ENCODE assay signal across 17 cellular contexts in the genomic region with DNA sequence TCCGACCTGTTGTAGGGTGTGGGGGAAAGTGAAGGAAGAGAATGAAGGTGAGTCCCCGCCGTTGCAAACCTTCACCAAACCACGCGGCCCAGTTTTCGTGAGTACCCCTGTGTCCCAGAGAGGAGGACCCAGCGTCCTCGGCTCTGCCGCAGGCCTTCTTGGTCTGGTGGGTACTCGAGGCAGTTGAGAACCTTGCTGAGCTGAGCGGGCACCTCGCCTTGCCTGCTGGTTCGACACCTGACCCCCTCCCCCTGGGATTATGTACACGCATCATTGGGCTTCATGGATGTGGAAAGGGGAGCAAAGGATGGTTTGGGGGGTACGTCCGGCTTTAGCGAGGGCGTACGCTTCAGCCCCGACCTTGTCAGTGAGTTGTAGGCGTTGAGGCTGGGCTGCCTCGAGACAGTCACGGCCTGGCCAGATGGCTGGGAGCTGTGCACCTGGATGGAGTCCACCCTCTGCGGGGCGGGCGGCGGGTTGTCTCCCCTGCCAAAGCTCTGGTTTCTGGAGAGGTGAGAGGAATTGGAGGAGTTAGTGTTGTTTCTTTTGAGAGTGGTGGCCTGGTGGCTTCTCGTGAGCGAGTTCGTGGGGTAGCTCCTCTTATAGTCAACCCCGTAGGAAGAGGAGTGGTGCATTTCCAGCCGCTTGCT.
DNase-seq lines count a peak whose midpoint lies in the region; ATAC-seq, FAIRE-seq and TF ChIP-seq lines count a peak whose summit lies in the region.
"Had no signal": no experiment of that assay in that cellular context is flagged by ENCODE, and none has a peak within 500 bp of the region (broad histone marks: within the 10 kb centered on the region; RNA-seq: fewer than 3 reads in every experiment).

No MANE protein-coding gene starts in this region.

- FAIRE-seq in H1 (lab: Jason Lieb, UNC): no peak
- FAIRE-seq in kidney (lab: Jason Lieb, UNC): no peak
- FAIRE-seq: GM12891 had no signal

- no peak overlapping the region for H3K4me3 Mint-ChIP-seq in stimulated activated naive CD8-positive, alpha-beta T cell treated with anti-CD3 and anti-CD28 coated beads, Interleukin-15, amount 100 ng/mL, for 72 hours
- no peak overlapping the region for H3K4me3 Mint-ChIP-seq in stimulated activated naive B cell treated with anti-CD40 and anti-IgM and Interleukin-4, amounts not matched to agents 10 μg/mL and 1 μg/mL and 100 μg/mL, for 72 hours
- H3K4me3 Mint-ChIP-seq: CD8-positive, alpha-beta memory T cell; HFFc6 had no signal

- H3K4me1 ChIP-seq in H1 (replicated peaks in 1 of 4; ENCODE audit: control insufficient read depth in 3 of 4, insufficient read depth in 4 of 4, low read length in 3 of 4): peaks cover 1 to 24% (median 8%) of the 10 kb centered on the region in 4 experiments
- peaks cover 3 to 7% of the 10 kb centered on the region in 2 donors for H3K4me1 ChIP-seq in kidney (ENCODE audit: control insufficient read depth in 1 of 2, insufficient read depth in 1 of 2, low read depth in 1 of 2, low read length in 2 of 2)
- H3K4me1 ChIP-seq: Caco-2 had no signal

- H3K9ac ChIP-seq in H1 (replicated peaks in 1 of 4; ENCODE audit: extremely low read depth in 1 of 4, low read depth in 3 of 4, low read length in 3 of 4) (no peak overlapping the region), kidney (ENCODE audit: low read length in 2 of 2) (no peak overlapping the region)
- H3K9ac ChIP-seq: BLaER1 had no signal

- H3K18ac ChIP-seq in H1 (ENCODE audit: extremely low read depth, low read length): no peak overlapping the region

- H3K4me3 ChIP-seq in H1 (ENCODE audit: extremely low read depth in 1 of 4, insufficient read depth in 2 of 4, low read depth in 3 of 4, low read length in 4 of 4): no peak overlapping the region
- H3K4me3 ChIP-seq in kidney (ENCODE audit: low read length in 2 of 2): no peak overlapping the region
- H3K4me3 ChIP-seq: BLaER1 had no signal

- WGBS in H1 (ENCODE audit: extremely low coverage in 1 of 2, insufficient coverage in 1 of 2, insufficient read length in 1 of 2, insufficient replicate concordance in 2 of 2, low coverage in 1 of 2, low lambda C conversion rate in 2 of 2, missing lambda C conversion rate in 1 of 2), 2 experiments: 95% methylated on average over 30 of the region's 32 CpGs; no CpG with 5 or more reads in 1 of the 2 experiments

- no peaks in the 10 kb centered on the region for H3K27me3 ChIP-seq in H1 (replicated peaks in 1 of 4; ENCODE audit: control insufficient read depth in 3 of 4, extremely low read depth in 1 of 4, insufficient read depth in 3 of 4, low read length in 3 of 4)
- H3K27me3 ChIP-seq: BLaER1 had no signal

- intact Hi-C loops in kidney (cut with DNase I): no loop called here

- H3K79me1 ChIP-seq in H1 (ENCODE audit: low read depth, low read length): no peaks in the 10 kb centered on the region; the same call in 1 of the 2 replicates

- H3K14ac ChIP-seq in H1 (ENCODE audit: insufficient read length): no peak overlapping the region

- peak overlapping the region; percentile 65 to 76 for H3K27ac Mint-ChIP-seq in stimulated activated naive CD8-positive, alpha-beta T cell treated with anti-CD3 and anti-CD28 coated beads, Interleukin-15, amount 100 ng/mL, for 72 hours
- no peak overlapping the region for H3K27ac Mint-ChIP-seq in stimulated activated naive B cell treated with anti-CD40 and anti-IgM and Interleukin-4, amounts not matched to agents 10 μg/mL and 1 μg/mL and 100 μg/mL, for 72 hours
- H3K27ac Mint-ChIP-seq: CD8-positive, alpha-beta memory T cell; HFFc6 had no signal

- H2BK12ac ChIP-seq in H1 (ENCODE audit: low read depth, low read length): no peak overlapping the region

- TF ChIP-seq POLR2A in H1 (IDR thresholded peaks at IDR 0.05; ENCODE audit: control extremely low read depth in 1 of 2, low read depth in 2 of 2, low read length in 2 of 2): peak in 1 of 2 experiments; percentile 54; a peak in 2 of 3 replicates

- no peaks in the 10 kb centered on the region for H3K27me3 Mint-ChIP-seq in stimulated activated naive CD8-positive, alpha-beta T cell treated with anti-CD3 and anti-CD28 coated beads, Interleukin-15, amount 100 ng/mL, for 72 hours
- H3K27me3 Mint-ChIP-seq in stimulated activated naive B cell treated with anti-CD40 and anti-IgM and Interleukin-4, amounts not matched to agents 10 μg/mL and 1 μg/mL and 100 μg/mL, for 72 hours: no peaks in the 10 kb centered on the region
- H3K27me3 Mint-ChIP-seq: CD8-positive, alpha-beta memory T cell had no signal

- no peak for ATAC-seq in stimulated activated naive CD8-positive, alpha-beta T cell treated with anti-CD3 and anti-CD28 coated beads, Interleukin-15, amount 100 ng/mL, for 72 hours
- ATAC-seq in stimulated activated naive CD8-positive, alpha-beta T cell treated with anti-CD3 and anti-CD28 coated beads, Interleukin-15, Interleukin-2, amounts not matched to agents 100 U/mL and 50 U/mL, for 24 hours: no peak
- no peak for ATAC-seq in HG02973 (IDR thresholded peaks at IDR 0.05; ENCODE audit: unreplicated experiment)
- no peak for ATAC-seq in stimulated activated naive B cell treated with anti-CD40 and anti-IgM and Interleukin-4, amounts not matched to agents 10 μg/mL and 1 μg/mL and 100 μg/mL, for 72 hours (replicated peaks)

- no peak overlapping the region; the same call in 1 of the 2 replicates for H4K8ac ChIP-seq in H1 (ENCODE audit: extremely low read depth, insufficient read depth, low read length)

- POLR2A ChIA-PET in H1 (lab: Charles Lee; ENCODE audit: partially characterized antibody): no interaction called here

- CTCF ChIA-PET in H1 (lab: Charles Lee; ENCODE audit: partially characterized antibody): interaction anchor here (1.2 kb wide), 1 partner anchor 102 kb away, joined by 3 read pairs; no protein-coding TSS in a partner anchor

- H3K4ac ChIP-seq in H1 (replicated peaks; ENCODE audit: insufficient read length, low read depth, low read length): no peak overlapping the region

- H3K23me2 ChIP-seq in H1 (ENCODE audit: low read depth, low read length): no peaks in the 10 kb centered on the region

- TF ChIP-seq CTCF in H1 (IDR thresholded peaks at IDR 0.05; ENCODE audit: control extremely low read depth in 1 of 3, insufficient read depth in 1 of 3, low read depth in 1 of 3, low read length in 3 of 3): no peak
- TF ChIP-seq CTCF in kidney (IDR thresholded peaks at IDR 0.05; ENCODE audit: borderline replicate concordance, extremely low read depth, insufficient read depth): no peak

- no peak overlapping the region for H2BK120ac ChIP-seq in H1 (replicated peaks; ENCODE audit: low read depth, low read length)

- H4K91ac ChIP-seq in H1 (replicated peaks; ENCODE audit: insufficient read length, low read length): no peak overlapping the region

- no peak overlapping the region for H2BK5ac ChIP-seq in H1 (ENCODE audit: low read depth, low read length)

- no peaks in the 10 kb centered on the region for H3K4me1 Mint-ChIP-seq in stimulated activated naive CD8-positive, alpha-beta T cell treated with anti-CD3 and anti-CD28 coated beads, Interleukin-15, amount 100 ng/mL, for 72 hours
- no peaks in the 10 kb centered on the region for H3K4me1 Mint-ChIP-seq in stimulated activated naive B cell treated with anti-CD40 and anti-IgM and Interleukin-4, amounts not matched to agents 10 μg/mL and 1 μg/mL and 100 μg/mL, for 72 hours
- H3K4me1 Mint-ChIP-seq: CD8-positive, alpha-beta memory T cell had no signal

- H3K9me3 ChIP-seq in H1 (ENCODE audit: insufficient read depth in 2 of 2, low read depth in 1 of 2, low read length in 1 of 2) (no peaks in the 10 kb centered on the region), kidney (ENCODE audit: control insufficient read depth in 1 of 2, low read length in 2 of 2) (no peaks in the 10 kb centered on the region)
- H3K9me3 ChIP-seq: Caco-2 had no signal

- no peak overlapping the region for H3K23ac ChIP-seq in H1 (ENCODE audit: insufficient read length)

- no peak overlapping the region for H3K27ac ChIP-seq in H1 (ENCODE audit: low read depth, low read length)
- no peak overlapping the region for H3K27ac ChIP-seq in kidney (ENCODE audit: low read depth in 2 of 2, low read length in 2 of 2)
- H3K27ac ChIP-seq: BLaER1, HL-60 had no signal

- peaks cover 15 to 69% (median 29%) of the 10 kb centered on the region in 4 experiments; a peak in 7 of 8 replicates for H3K36me3 ChIP-seq in H1 (ENCODE audit: control insufficient read depth in 2 of 4, insufficient read depth in 4 of 4, low read length in 3 of 4)
- H3K36me3 ChIP-seq in kidney (ENCODE audit: control insufficient read depth in 1 of 2, insufficient read depth in 2 of 2, low read length in 2 of 2): peaks cover 0 to 4% of the 10 kb centered on the region in 2 donors

- H2AFZ ChIP-seq in H1 (ENCODE audit: low read length): no peak overlapping the region

- H3K4me2 ChIP-seq in H1 (ENCODE audit: insufficient read depth in 1 of 2, low read depth in 2 of 2, low read length in 2 of 2): no peak overlapping the region
- H3K4me2 ChIP-seq: BLaER1 had no signal

- H3K9me3 Mint-ChIP-seq in stimulated activated naive CD8-positive, alpha-beta T cell treated with anti-CD3 and anti-CD28 coated beads, Interleukin-15, amount 100 ng/mL, for 72 hours: peaks cover 0 to 13% of the 10 kb centered on the region in 2 donors
- H3K9me3 Mint-ChIP-seq in stimulated activated naive B cell treated with anti-CD40 and anti-IgM and Interleukin-4, amounts not matched to agents 10 μg/mL and 1 μg/mL and 100 μg/mL, for 72 hours: peaks cover 0 to 3% of the 10 kb centered on the region in 2 donors

- TF ChIP-seq EP300 in H1 (IDR thresholded peaks at IDR 0.05; ENCODE audit: borderline replicate concordance in 1 of 2, low read depth in 2 of 2, low read length in 2 of 2): no peak

- H3K36me3 Mint-ChIP-seq in stimulated activated naive B cell treated with anti-CD40 and anti-IgM and Interleukin-4, amounts not matched to agents 10 μg/mL and 1 μg/mL and 100 μg/mL, for 72 hours: peaks cover 23 to 41% of the 10 kb centered on the region in 2 donors

- no peak for DNase-seq in stimulated activated naive CD8-positive, alpha-beta T cell treated with anti-CD3 and anti-CD28 coated beads, Interleukin-15, amount 100 ng/mL, for 72 hours
- no peak for DNase-seq in stimulated activated naive CD8-positive, alpha-beta T cell treated with anti-CD3 and anti-CD28 coated beads, Interleukin-15, Interleukin-2, amounts not matched to agents 100 U/mL and 50 U/mL, for 24 hours
- no peak for DNase-seq in H1 (ENCODE audit: low read depth in 1 of 2, low spot score in 2 of 2)
- peak; percentile 68 for DNase-seq in kidney
- DNase-seq in NCI-H1048 (lab: John Stamatoyannopoulos, UW): no peak
- DNase-seq in stimulated activated naive B cell treated with anti-CD40 and anti-IgM and Interleukin-4, amounts not matched to agents 10 μg/mL and 1 μg/mL and 100 μg/mL, for 72 hours: no peak
- DNase-seq in NCI-H2081 treated with DMSO at 0.1 percent for 48 hours (lab: John Stamatoyannopoulos, UW): no peak
- DNase-seq: Caco-2; CD8-positive, alpha-beta memory T cell; DMS53; GOT3; HCEC 1CT; HFFc6 had no signal

- no peaks in the 10 kb centered on the region for H3K79me2 ChIP-seq in H1 (ENCODE audit: control insufficient read depth in 1 of 2, insufficient read depth in 2 of 2, low read length in 2 of 2)

- no peak overlapping the region for H2BK20ac ChIP-seq in H1 (ENCODE audit: low read length)

- H4K20me1 ChIP-seq in H1 (replicated peaks in 1 of 2; ENCODE audit: control insufficient read depth in 1 of 2, insufficient read depth in 2 of 2, low read length in 2 of 2): peaks cover 2 to 6% of the 10 kb centered on the region in 2 experiments
- H4K20me1 ChIP-seq: BLaER1 had no signal

- H3K56ac ChIP-seq in H1 (replicated peaks; ENCODE audit: insufficient read length, low read depth, low read length): no peak overlapping the region

- no peak overlapping the region for H4K5ac ChIP-seq in H1 (ENCODE audit: insufficient read length, low read depth, low read length)

- TF ChIP-seq RAD21 in H1 (IDR thresholded peaks at IDR 0.05 in 1 of 2, conservative IDR thresholded peaks at IDR 0.05 in 1 of 2; ENCODE audit: low read depth in 2 of 2, low read length in 2 of 2): no peak

- H2BK15ac ChIP-seq in H1 (ENCODE audit: low read length): no peak overlapping the region

- H2AK5ac ChIP-seq in H1 (ENCODE audit: low read depth, low read length): no peak overlapping the region
